ENCODE assay signal across 8 cellular contexts in the genomic region with DNA sequence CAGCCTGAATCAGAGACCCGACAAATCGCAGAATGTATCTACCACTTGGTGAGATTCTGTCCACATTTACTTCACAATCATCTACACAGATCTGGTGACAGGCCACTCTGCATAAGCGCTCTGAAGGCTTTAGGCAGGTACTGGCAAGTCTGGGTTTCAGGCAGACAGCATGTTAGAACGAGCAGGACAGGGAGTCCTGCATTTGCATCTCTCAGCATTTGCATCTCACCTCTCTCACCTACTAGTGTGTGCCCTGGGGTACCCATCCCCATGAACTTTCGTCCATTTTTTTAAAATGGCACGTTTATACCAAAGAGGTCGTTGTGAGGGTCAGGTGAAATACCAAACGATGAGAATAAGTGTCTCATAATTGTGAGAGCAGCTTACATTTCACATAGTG.
DNase-seq lines count a peak whose midpoint lies in the region; ATAC-seq, FAIRE-seq and TF ChIP-seq lines count a peak whose summit lies in the region.
"Not testable (repeated sequence)": the region's sequence is repeated elsewhere in the genome, so short reads cannot be mapped to it uniquely, and the experiment has no call there.

No MANE protein-coding gene starts in this region.

- not testable (repeated sequence) for H3K27ac Mint-ChIP-seq in activated T-cell treated with anti-CD3 and anti-CD28 coated beads, Interleukin-2, amount 50 U/mL, for 24 hours; endothelial cell (ENCODE audit: unreplicated experiment)

- not testable (repeated sequence) for H2AFZ ChIP-seq in HepG2 (ENCODE audit: low read length)

- H3K4me1 Mint-ChIP-seq in activated T-cell treated with anti-CD3 and anti-CD28 coated beads, Interleukin-2, amount 50 U/mL, for 24 hours (ENCODE audit: low read depth); endothelial cell (ENCODE audit: unreplicated experiment): not testable (repeated sequence)

- H3K4me3 Mint-ChIP-seq in activated T-cell treated with anti-CD3 and anti-CD28 coated beads, Interleukin-2, amount 50 U/mL, for 24 hours, result peak overlapping the region; percentile 84
- peak overlapping the region; percentile 23 for H3K4me3 Mint-ChIP-seq in endothelial cell (ENCODE audit: unreplicated experiment)

- CTCF ChIA-PET in BJ (lab: Yijun Ruan, JAX); HepG2 (lab: Yijun Ruan, JAX; ENCODE audit: low intra/inter-chr PET ratio, low total read pairs): not testable (repeated sequence)

- 12% methylated on average over 5 of the region's 8 CpGs for WGBS in HepG2 (ENCODE audit: low lambda C conversion rate)

- H3K9me3 ChIP-seq in HepG2 (ENCODE audit: low read length), result not testable (repeated sequence)

- TF ChIP-seq RAD21 in HepG2 (CRISPR knock-in tag; IDR thresholded peaks at IDR 0.05), result not testable (repeated sequence)

- not testable (repeated sequence) for H3K36me3 Mint-ChIP-seq in activated T-cell treated with anti-CD3 and anti-CD28 coated beads, Interleukin-2, amount 50 U/mL, for 24 hours (ENCODE audit: low read depth); endothelial cell (ENCODE audit: low read depth, unreplicated experiment)

- H3K27me3 ChIP-seq in BJ (ENCODE audit: control insufficient read depth, insufficient read depth, low read length); HepG2 (ENCODE audit: control insufficient read depth in 1 of 2, insufficient read depth in 2 of 2, low read length in 2 of 2): not testable (repeated sequence)

- BruUV-seq in HepG2 (replicated peaks; lab: Mats Ljungman, UMichigan), result not testable (repeated sequence)

- TF ChIP-seq EP300 in HepG2 (IDR thresholded peaks at IDR 0.05; ENCODE audit: low read depth in 2 of 2, low read length in 2 of 2); HepG2 (CRISPR knock-in tag; IDR thresholded peaks at IDR 0.05; ENCODE audit: borderline replicate concordance): not testable (repeated sequence)

- TF ChIP-seq CTCF in BJ (IDR thresholded peaks at IDR 0.05; ENCODE audit: insufficient read depth, low read depth, low read length); endothelial cell (IDR thresholded peaks at IDR 0.05; ENCODE audit: unreplicated experiment); HepG2 (CRISPR knock-in tag; IDR thresholded peaks at IDR 0.05): not testable (repeated sequence)

- TF ChIP-seq POLR2A in HepG2 (IDR thresholded peaks at IDR 0.05; ENCODE audit: insufficient read depth in 1 of 2, low read depth in 2 of 2, low read length in 2 of 2), result not testable (repeated sequence)

- DNase-seq in BJ (ENCODE audit: low read depth); activated T-cell treated with anti-CD3 and anti-CD28 coated beads, Interleukin-2, amount 50 U/mL, for 24 hours; endothelial cell (ENCODE audit: low spot score); HepG2 (ENCODE audit: low spot score); skeletal muscle cell (ENCODE audit: low read depth): not testable (repeated sequence)
- peak; percentile 1 for DNase-seq in NCI-H1048 (lab: John Stamatoyannopoulos, UW)

- H3K9me3 Mint-ChIP-seq in activated T-cell treated with anti-CD3 and anti-CD28 coated beads, Interleukin-2, amount 50 U/mL, for 24 hours; endothelial cell (ENCODE audit: unreplicated experiment): not testable (repeated sequence)

- not testable (repeated sequence) for H3K27me3 Mint-ChIP-seq in activated T-cell treated with anti-CD3 and anti-CD28 coated beads, Interleukin-2, amount 50 U/mL, for 24 hours; endothelial cell (ENCODE audit: unreplicated experiment)

- not testable (repeated sequence) for H4K20me1 ChIP-seq in HepG2 (ENCODE audit: insufficient read depth, low read length)

- POLR2A ChIA-PET in BJ (lab: Charles Lee); HepG2 (lab: Yijun Ruan, JAX): not testable (repeated sequence)

- not testable (repeated sequence) for H3K4me2 ChIP-seq in HepG2 (ENCODE audit: low read depth, low read length)

- in situ Hi-C loops in HepG2 (cut with HindIII; ENCODE audit: extremely low pct_ligation_motif_present, low pct_unique_long_range_greater_than_20kb), result not testable (repeated sequence)

- H3K27ac ChIP-seq in HepG2 (ENCODE audit: extremely low read length, insufficient read depth, low read length), result not testable (repeated sequence)

- peak; percentile 37 for ATAC-seq in GM19328 (IDR thresholded peaks at IDR 0.05; ENCODE audit: unreplicated experiment)
- peak; percentile 30 for ATAC-seq in HG02938 (IDR thresholded peaks at IDR 0.05; ENCODE audit: unreplicated experiment)
- ATAC-seq in HepG2, result peak; percentile 45

- H3K9ac ChIP-seq in HepG2 (ENCODE audit: insufficient read depth, low read depth, low read length), result not testable (repeated sequence)

- H3K79me2 ChIP-seq in HepG2 (ENCODE audit: insufficient read depth, low read length), result not testable (repeated sequence)

- not testable (repeated sequence) for FAIRE-seq in HepG2 (lab: Jason Lieb, UNC)

- intact Hi-C loops in HepG2 (cut with micrococcal nuclease; ENCODE audit: unreplicated experiment), result not testable (repeated sequence)

- H3K4me1 ChIP-seq in HepG2 (ENCODE audit: insufficient read depth, low read length), result not testable (repeated sequence)

- not testable (repeated sequence) for H3K36me3 ChIP-seq in BJ (ENCODE audit: control insufficient read depth, insufficient read depth, low read length); HepG2 (replicated peaks in 1 of 2; ENCODE audit: control insufficient read depth in 1 of 2, insufficient read depth in 2 of 2, low read length in 2 of 2)

- H3K4me3 ChIP-seq in BJ (ENCODE audit: low read depth, low read length) (peak overlapping the region; percentile 43), skeletal muscle cell (ENCODE audit: low read depth, low read length) (peak overlapping the region; percentile 47)
- not testable (repeated sequence) for H3K4me3 ChIP-seq in HepG2 (replicated peaks in 1 of 3; ENCODE audit: insufficient read depth in 1 of 3, low read depth in 2 of 3, low read length in 3 of 3)
